Comparison of ENCODE assay signal across 32 cellular contexts in the genomic region with DNA sequence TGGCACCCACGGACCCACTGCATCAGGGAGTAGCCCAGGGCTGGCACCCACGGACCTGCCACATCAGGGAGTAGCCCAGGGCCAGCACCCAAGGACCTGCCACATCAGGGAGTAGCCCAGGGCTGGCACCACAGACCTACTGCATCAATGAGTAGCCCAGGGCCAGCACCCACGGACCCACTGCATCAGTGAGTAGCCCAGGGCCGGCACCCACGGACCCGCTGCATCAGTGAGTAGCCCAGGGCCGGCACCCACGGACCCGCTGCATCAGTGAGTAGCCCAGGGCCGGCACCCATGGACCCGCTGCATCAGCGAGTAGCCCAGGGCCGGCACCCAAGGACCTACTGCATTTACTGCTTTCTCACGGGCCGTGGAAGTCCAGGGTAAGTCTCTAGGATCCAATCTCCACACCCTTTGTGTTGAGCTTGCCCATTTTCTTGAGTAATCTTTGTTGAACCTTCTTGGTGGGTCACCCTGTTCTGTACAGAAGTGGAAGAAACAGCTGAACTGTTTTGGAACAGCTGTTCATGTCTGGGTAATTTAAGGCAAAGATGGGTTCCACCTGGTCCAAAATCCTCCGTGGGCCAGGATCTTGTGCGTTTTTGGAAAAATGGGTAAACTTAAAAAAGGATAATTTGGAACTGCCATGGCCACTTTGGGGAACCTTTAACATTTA.
DNase-seq lines count a peak whose midpoint lies in the region; ATAC-seq, FAIRE-seq and TF ChIP-seq lines count a peak whose summit lies in the region.
"Had no signal": no experiment of that assay in that cellular context is flagged by ENCODE, and none has a peak within 500 bp of the region (broad histone marks: within the 10 kb centered on the region; RNA-seq: fewer than 3 reads in every experiment).

No MANE protein-coding gene starts in this region.

- DNase-seq in activated CD4-positive, alpha-beta memory T cell treated with anti-CD3 and anti-CD28 coated beads, Interleukin-2, amount 10 ng/mL, durations not matched to agents 7 days and 5 days = peak; percentile 5
- DNase-seq in activated CD4-positive, alpha-beta memory T cell treated with anti-CD3 and anti-CD28 coated beads for 36 hours = no peak
- DNase-seq in heart left ventricle (peak in 1 of 5 donors; percentile 70), lung (ENCODE audit: low spot score) (peak; percentile 28), type B pancreatic cell (ENCODE audit: extremely low spot score, unreplicated experiment) (peak; percentile 63), urothelium cell line (ENCODE audit: low spot score) (no peak), COLO668 (lab: John Stamatoyannopoulos, UW; ENCODE audit: unreplicated experiment) (no peak)
- DNase-seq in activated CD4-positive, alpha-beta T cell treated with anti-CD3 and anti-CD28 coated beads, Interleukin-2, amount 10 ng/mL, durations not matched to agents 7 days and 5 days = no peak
- DNase-seq: activated CD4-positive, alpha-beta T cell treated with anti-CD3 and anti-CD28 coated beads, Interleukin-2, amount 50 U/mL, for 48 hours; activated T-cell treated with anti-CD3 and anti-CD28 coated beads for 4 hours; Caco-2; DMS53; effector CD8-positive, alpha-beta T cell; mesendoderm; NCI-H1436; NCI-H2081; NCI-H526 treated with DMSO at 0.1 percent for 48 hours; NK-92 treated with Interleukin-12 subunit alpha and Interleukin-12 subunit beta, amount 100 ng/mL, for 24 hours; PC-9; SHP77; stimulated activated CD4-positive, alpha-beta T cell treated with anti-CD3 and anti-CD28 coated beads, Interleukin-15, amount 100 ng/mL, for 24 hours; stimulated activated CD4-positive, alpha-beta T cell treated with anti-CD3 and anti-CD28 coated beads, Interleukin-4, amount 100 ng/mL, for 4 hours; T-helper 17 cell had no signal

- H3K4me3 ChIP-seq in heart left ventricle = no peak overlapping the region
- H3K4me3 ChIP-seq in lung = no peak overlapping the region
- H3K4me3 ChIP-seq: neural progenitor cell, PC-9, upper lobe of left lung had no signal

- H3K4me1 ChIP-seq in heart left ventricle (peaks cover 0 to 36% (median 5%) of the 10 kb centered on the region in 12 donors), lung (ENCODE audit: control insufficient read depth in 2 of 2, insufficient read depth in 2 of 2, low read length in 2 of 2) (peaks cover 0 to 3% of the 10 kb centered on the region in 2 donors)
- H3K4me1 ChIP-seq: neural progenitor cell, upper lobe of left lung had no signal

- H3K9me3 Mint-ChIP-seq in activated CD4-positive, alpha-beta memory T cell treated with anti-CD3 and anti-CD28 coated beads, Interleukin-2, amount 10 ng/mL, durations not matched to agents 7 days and 5 days = no peaks in the 10 kb centered on the region
- H3K9me3 Mint-ChIP-seq in activated CD4-positive, alpha-beta memory T cell treated with anti-CD3 and anti-CD28 coated beads for 36 hours = no peaks in the 10 kb centered on the region
- H3K9me3 Mint-ChIP-seq in type B pancreatic cell = no peaks in the 10 kb centered on the region
- no peaks in the 10 kb centered on the region for H3K9me3 Mint-ChIP-seq in activated CD4-positive, alpha-beta T cell treated with anti-CD3 and anti-CD28 coated beads, Interleukin-2, amount 10 ng/mL, durations not matched to agents 7 days and 5 days

- peak; percentile 88 to 95 (median 92) for ATAC-seq in heart left ventricle
- no peak for ATAC-seq in lung (ENCODE audit: insufficient read depth, low FRiP score)
- ATAC-seq: activated CD4-positive, CD25-positive, alpha-beta regulatory T cell treated with anti-CD3 and anti-CD28 coated beads, Interleukin-2, amount 50 U/mL, for 24 hours; T-helper 17 cell had no signal

- intact Hi-C loops in activated CD4-positive, alpha-beta memory T cell treated with anti-CD3 and anti-CD28 coated beads for 36 hours (cut with micrococcal nuclease) = no loop called here
- intact Hi-C loops in heart left ventricle (cut with DNase I) = no loop called here

- no peak for TF ChIP-seq POLR2A in heart left ventricle (IDR thresholded peaks at IDR 0.05)

- CTCF ChIA-PET in activated CD4-positive, alpha-beta memory T cell treated with anti-CD3 and anti-CD28 coated beads, Interleukin-2, amount 10 ng/mL, durations not matched to agents 7 days and 5 days (lab: Charles Lee) = no interaction called here
- CTCF ChIA-PET in activated CD4-positive, alpha-beta memory T cell treated with anti-CD3 and anti-CD28 coated beads for 36 hours (lab: Charles Lee) = no interaction called here
- CTCF ChIA-PET in activated CD4-positive, alpha-beta T cell treated with anti-CD3 and anti-CD28 coated beads, Interleukin-2, amount 10 ng/mL, durations not matched to agents 7 days and 5 days (lab: Charles Lee) = interaction anchor here (0.9 kb wide), 1 partner anchor 33 kb away, joined by 3 read pairs; no protein-coding TSS in a partner anchor

- H3K36me3 ChIP-seq in heart left ventricle (no peaks in the 10 kb centered on the region), lung (ENCODE audit: control insufficient read depth in 2 of 2, insufficient read depth in 2 of 2, low read length in 2 of 2) (no peaks in the 10 kb centered on the region)
- H3K36me3 ChIP-seq: neural progenitor cell, upper lobe of left lung had no signal

- H3K9me3 ChIP-seq in heart left ventricle (no peaks in the 10 kb centered on the region), lung (ENCODE audit: control insufficient read depth in 2 of 2, insufficient read depth in 1 of 2, low read length in 1 of 2) (no peaks in the 10 kb centered on the region)
- H3K9me3 ChIP-seq: Caco-2, upper lobe of left lung had no signal

- FAIRE-seq in urothelium cell line (lab: Jason Lieb, UNC) = no peak
- FAIRE-seq: bronchial epithelial cell, G401.6 had no signal

- H3K27me3 Mint-ChIP-seq in activated CD4-positive, alpha-beta memory T cell treated with anti-CD3 and anti-CD28 coated beads, Interleukin-2, amount 10 ng/mL, durations not matched to agents 7 days and 5 days = peaks cover 16% of the 10 kb centered on the region
- peaks cover 13% of the 10 kb centered on the region for H3K27me3 Mint-ChIP-seq in activated CD4-positive, alpha-beta memory T cell treated with anti-CD3 and anti-CD28 coated beads for 36 hours
- H3K27me3 Mint-ChIP-seq in type B pancreatic cell = peaks cover 12% of the 10 kb centered on the region
- H3K27me3 Mint-ChIP-seq in activated CD4-positive, alpha-beta T cell treated with anti-CD3 and anti-CD28 coated beads, Interleukin-2, amount 10 ng/mL, durations not matched to agents 7 days and 5 days = peaks cover 7% of the 10 kb centered on the region

- POLR2A ChIA-PET in activated CD4-positive, alpha-beta memory T cell treated with anti-CD3 and anti-CD28 coated beads, Interleukin-2, amount 10 ng/mL, durations not matched to agents 7 days and 5 days (lab: Charles Lee) = no interaction called here
- POLR2A ChIA-PET in activated CD4-positive, alpha-beta memory T cell treated with anti-CD3 and anti-CD28 coated beads for 36 hours (lab: Charles Lee) = no interaction called here
- POLR2A ChIA-PET in activated CD4-positive, alpha-beta T cell treated with anti-CD3 and anti-CD28 coated beads, Interleukin-2, amount 10 ng/mL, durations not matched to agents 7 days and 5 days (lab: Charles Lee) = no interaction called here

- H3K27ac Mint-ChIP-seq in activated CD4-positive, alpha-beta memory T cell treated with anti-CD3 and anti-CD28 coated beads, Interleukin-2, amount 10 ng/mL, durations not matched to agents 7 days and 5 days = no peak overlapping the region
- H3K27ac Mint-ChIP-seq in activated CD4-positive, alpha-beta memory T cell treated with anti-CD3 and anti-CD28 coated beads for 36 hours = no peak overlapping the region
- no peak overlapping the region for H3K27ac Mint-ChIP-seq in type B pancreatic cell
- no peak overlapping the region for H3K27ac Mint-ChIP-seq in activated CD4-positive, alpha-beta T cell treated with anti-CD3 and anti-CD28 coated beads, Interleukin-2, amount 10 ng/mL, durations not matched to agents 7 days and 5 days
- H3K27ac Mint-ChIP-seq: activated naive CD8-positive, alpha-beta T cell; neural progenitor cell; T-helper 17 cell had no signal

- peaks cover 3% of the 10 kb centered on the region for H3K4me1 Mint-ChIP-seq in activated CD4-positive, alpha-beta memory T cell treated with anti-CD3 and anti-CD28 coated beads, Interleukin-2, amount 10 ng/mL, durations not matched to agents 7 days and 5 days
- peaks cover 11% of the 10 kb centered on the region for H3K4me1 Mint-ChIP-seq in activated CD4-positive, alpha-beta memory T cell treated with anti-CD3 and anti-CD28 coated beads for 36 hours (ENCODE audit: low read depth)
- peaks cover 1% of the 10 kb centered on the region for H3K4me1 Mint-ChIP-seq in type B pancreatic cell (ENCODE audit: unreplicated experiment)
- H3K4me1 Mint-ChIP-seq in activated CD4-positive, alpha-beta T cell treated with anti-CD3 and anti-CD28 coated beads, Interleukin-2, amount 10 ng/mL, durations not matched to agents 7 days and 5 days = peaks cover 8% of the 10 kb centered on the region

- H3K4me3 Mint-ChIP-seq in activated CD4-positive, alpha-beta memory T cell treated with anti-CD3 and anti-CD28 coated beads, Interleukin-2, amount 10 ng/mL, durations not matched to agents 7 days and 5 days = no peak overlapping the region
- H3K4me3 Mint-ChIP-seq in activated CD4-positive, alpha-beta memory T cell treated with anti-CD3 and anti-CD28 coated beads for 36 hours = no peak overlapping the region
- no peak overlapping the region for H3K4me3 Mint-ChIP-seq in type B pancreatic cell
- no peak overlapping the region for H3K4me3 Mint-ChIP-seq in activated CD4-positive, alpha-beta T cell treated with anti-CD3 and anti-CD28 coated beads, Interleukin-2, amount 10 ng/mL, durations not matched to agents 7 days and 5 days
- H3K4me3 Mint-ChIP-seq: activated naive CD8-positive, alpha-beta T cell; neural progenitor cell; T-helper 17 cell had no signal

- no peaks in the 10 kb centered on the region for H3K36me3 Mint-ChIP-seq in activated CD4-positive, alpha-beta memory T cell treated with anti-CD3 and anti-CD28 coated beads, Interleukin-2, amount 10 ng/mL, durations not matched to agents 7 days and 5 days (ENCODE audit: low read depth)
- no peaks in the 10 kb centered on the region for H3K36me3 Mint-ChIP-seq in activated CD4-positive, alpha-beta memory T cell treated with anti-CD3 and anti-CD28 coated beads for 36 hours
- no peaks in the 10 kb centered on the region for H3K36me3 Mint-ChIP-seq in type B pancreatic cell
- no peaks in the 10 kb centered on the region for H3K36me3 Mint-ChIP-seq in activated CD4-positive, alpha-beta T cell treated with anti-CD3 and anti-CD28 coated beads, Interleukin-2, amount 10 ng/mL, durations not matched to agents 7 days and 5 days (ENCODE audit: low read depth)
- H3K36me3 Mint-ChIP-seq: activated naive CD8-positive, alpha-beta T cell; neural progenitor cell had no signal

- 80 to 90% (median 85%) methylated on average over 16 to 17 of the region's 17 CpGs for WGBS in heart left ventricle, 4 donors
- WGBS in lung, 2 donors = 87 to 91% methylated on average over 14 to 17 of the region's 17 CpGs

- TF ChIP-seq CTCF in heart left ventricle (IDR thresholded peaks at IDR 0.05) = no peak
- no peak for TF ChIP-seq CTCF in lung (IDR thresholded peaks at IDR 0.05; ENCODE audit: control extremely low read depth, extremely low read depth)
- no peak for TF ChIP-seq CTCF in type B pancreatic cell (conservative IDR thresholded peaks at IDR 0.05)

- H3K27ac ChIP-seq in heart left ventricle (peak overlapping the region; percentile 2 to 81 (median 54)), lung (ENCODE audit: low read depth in 1 of 2, low read length in 1 of 2) (no peak overlapping the region)
- H3K27ac ChIP-seq: 22Rv1, C4-2B, KMS-11, neural progenitor cell, PC-9, upper lobe of left lung had no signal

- H3K27me3 ChIP-seq in heart left ventricle = no peaks in the 10 kb centered on the region
- no peaks in the 10 kb centered on the region for H3K27me3 ChIP-seq in lung (ENCODE audit: control insufficient read depth, insufficient read depth)
- H3K27me3 ChIP-seq: neural progenitor cell, upper lobe of left lung had no signal

Comparison
In these comparisons a context has a peak if more than half of its experiments do, and no peak if none do; other contexts are left out.
1. DNase-seq: peak in activated CD4-positive, alpha-beta memory T cell treated with anti-CD3 and anti-CD28 coated beads, Interleukin-2, amount 10 ng/mL, durations not matched to agents 7 days and 5 days (single experiment), lung (single experiment) and type B pancreatic cell (single experiment); none in activated CD4-positive, alpha-beta memory T cell treated with anti-CD3 and anti-CD28 coated beads for 36 hours (single experiment), activated CD4-positive, alpha-beta T cell treated with anti-CD3 and anti-CD28 coated beads, Interleukin-2, amount 10 ng/mL, durations not matched to agents 7 days and 5 days (single experiment), urothelium cell line (single experiment) and COLO668 (single experiment).
2. H3K27ac ChIP-seq: peak in heart left ventricle (12 of 12); none in lung (0 of 2).